Comparison of ENCODE assay signal across 29 cellular contexts in the genomic region with DNA sequence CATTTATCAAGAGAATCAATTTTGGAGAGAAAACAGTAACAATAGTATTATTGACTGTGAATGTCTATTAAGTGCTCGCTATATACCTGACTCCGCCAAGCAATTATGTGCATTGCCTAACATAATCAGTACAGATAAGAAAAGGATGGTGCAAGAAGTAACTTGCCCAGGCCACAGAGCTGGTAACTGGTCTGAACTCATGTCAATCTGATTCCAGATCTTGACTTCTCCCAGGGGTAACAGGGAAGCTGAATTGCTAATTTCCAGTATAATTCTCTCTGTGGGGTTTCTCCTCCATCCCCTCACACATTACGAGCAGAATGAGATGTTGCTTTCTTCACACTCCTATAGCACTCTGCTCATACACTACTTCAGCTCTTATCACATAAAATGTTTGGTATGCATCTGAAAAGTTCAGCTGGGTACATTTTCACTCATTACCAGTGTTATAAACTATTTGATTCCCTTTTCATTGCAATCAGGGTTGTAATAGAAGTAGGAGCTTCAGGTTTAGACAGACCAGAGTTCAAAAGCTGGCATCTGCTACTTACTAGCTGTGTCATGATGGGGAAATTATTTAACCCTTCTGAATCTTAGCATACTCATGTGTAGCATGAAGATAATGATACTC. TPM values are rescaled to one million over a fixed set of nuclear protein-coding genes. Genes with fewer than 3 reads are reported as not detected.
DNase-seq lines count a peak whose midpoint lies in the region; ATAC-seq and TF ChIP-seq lines count a peak whose summit lies in the region.
"Had no signal": no experiment of that assay in that cellular context is flagged by ENCODE, and none has a peak within 500 bp of the region (broad histone marks: within the 10 kb centered on the region; RNA-seq: fewer than 3 reads in every experiment).

No MANE protein-coding gene starts in this region.

- H3K4me3 ChIP-seq in A673 (ENCODE audit: low read depth, low read length, poor library complexity, severe bottlenecking) (no peak overlapping the region), lower lobe of right lung (no peak overlapping the region), vagina (no peak overlapping the region), SJCRH30 (no peak overlapping the region)
- H3K4me3 ChIP-seq in naive thymus-derived CD4-positive, alpha-beta T cell (ENCODE audit: low read length) = no peak overlapping the region
- H3K4me3 ChIP-seq: A549, heart right ventricle, right lobe of liver had no signal

- no peak overlapping the region for H3K4me3 Mint-ChIP-seq in naive thymus-derived CD4-positive, alpha-beta T cell
- H3K4me3 Mint-ChIP-seq: activated CD4-positive, alpha-beta T cell treated with anti-CD3 and anti-CD28 coated beads for 36 hours; activated CD8-positive, alpha-beta T cell treated with anti-CD3 and anti-CD28 coated beads, Interleukin-2, amount 10 ng/mL, durations not matched to agents 7 days and 5 days; activated naive CD8-positive, alpha-beta T cell; CD4-positive, alpha-beta memory T cell; H9; stimulated activated effector memory CD8-positive, alpha-beta T cell treated with anti-CD3 and anti-CD28 coated beads, Interleukin-12 subunit alpha, Interleukin-12 subunit beta, amount 100 ng/mL, for 72 hours had no signal

- H3K27me3 ChIP-seq in A673 (replicated peaks; ENCODE audit: insufficient read depth, low read depth, low read length, poor library complexity) (no peaks in the 10 kb centered on the region), lower lobe of right lung (ENCODE audit: low read depth) (no peaks in the 10 kb centered on the region), vagina (no peaks in the 10 kb centered on the region), SJCRH30 (no peaks in the 10 kb centered on the region)
- H3K27me3 ChIP-seq in naive thymus-derived CD4-positive, alpha-beta T cell (ENCODE audit: control insufficient read depth in 2 of 2, insufficient read depth in 2 of 2, low read length in 2 of 2) = no peaks in the 10 kb centered on the region
- H3K27me3 ChIP-seq: heart right ventricle, right lobe of liver had no signal

- no peaks in the 10 kb centered on the region for H3K36me3 ChIP-seq in A673 (ENCODE audit: insufficient read depth, low read length, poor library complexity, severe bottlenecking)
- H3K36me3 ChIP-seq in lower lobe of right lung = no peaks in the 10 kb centered on the region
- no peaks in the 10 kb centered on the region for H3K36me3 ChIP-seq in vagina
- H3K36me3 ChIP-seq in naive thymus-derived CD4-positive, alpha-beta T cell (ENCODE audit: control insufficient read depth in 2 of 3, insufficient read depth in 3 of 3, low read length in 3 of 3) = no peaks in the 10 kb centered on the region
- no peaks in the 10 kb centered on the region for H3K36me3 ChIP-seq in SJCRH30
- H3K36me3 ChIP-seq: heart right ventricle, right lobe of liver had no signal

- peaks cover 0 to 15% (median under 1%) of the 10 kb centered on the region in 11 donors for H3K9me3 Mint-ChIP-seq in naive thymus-derived CD4-positive, alpha-beta T cell
- H3K9me3 Mint-ChIP-seq: stimulated activated effector memory CD8-positive, alpha-beta T cell treated with anti-CD3 and anti-CD28 coated beads, Interleukin-12 subunit alpha, Interleukin-12 subunit beta, amount 100 ng/mL, for 72 hours had no signal

- H3K4me1 Mint-ChIP-seq in naive thymus-derived CD4-positive, alpha-beta T cell = no peaks in the 10 kb centered on the region
- H3K4me1 Mint-ChIP-seq: activated CD4-positive, alpha-beta T cell treated with anti-CD3 and anti-CD28 coated beads for 36 hours; CD4-positive, alpha-beta memory T cell; stimulated activated effector memory CD8-positive, alpha-beta T cell treated with anti-CD3 and anti-CD28 coated beads, Interleukin-12 subunit alpha, Interleukin-12 subunit beta, amount 100 ng/mL, for 72 hours had no signal

- ATAC-seq in lower lobe of right lung (peak; percentile 53 to 81), GM18858 (IDR thresholded peaks at IDR 0.05; ENCODE audit: unreplicated experiment) (no peak)
- ATAC-seq in naive thymus-derived CD4-positive, alpha-beta T cell = no peak
- ATAC-seq: A549; activated CD4-positive, alpha-beta T cell treated with anti-CD3 and anti-CD28 coated beads for 36 hours; activated CD8-positive, alpha-beta T cell treated with anti-CD3 and anti-CD28 coated beads, Interleukin-2, amount 10 ng/mL, durations not matched to agents 7 days and 5 days; heart right ventricle; right lobe of liver; Right ventricle myocardium inferior; stimulated activated effector memory CD8-positive, alpha-beta T cell treated with anti-CD3 and anti-CD28 coated beads, Interleukin-12 subunit alpha, Interleukin-12 subunit beta, amount 100 ng/mL, for 72 hours had no signal

- no peak overlapping the region for H3K27ac Mint-ChIP-seq in naive thymus-derived CD4-positive, alpha-beta T cell
- H3K27ac Mint-ChIP-seq: activated CD4-positive, alpha-beta T cell treated with anti-CD3 and anti-CD28 coated beads for 36 hours; activated CD8-positive, alpha-beta T cell treated with anti-CD3 and anti-CD28 coated beads, Interleukin-2, amount 10 ng/mL, durations not matched to agents 7 days and 5 days; activated naive CD8-positive, alpha-beta T cell; CD4-positive, alpha-beta memory T cell; H9; progenitor cell of endocrine pancreas; stimulated activated effector memory CD8-positive, alpha-beta T cell treated with anti-CD3 and anti-CD28 coated beads, Interleukin-12 subunit alpha, Interleukin-12 subunit beta, amount 100 ng/mL, for 72 hours had no signal

- TF ChIP-seq POLR2A in vagina (IDR thresholded peaks at IDR 0.05) = no peak

- peaks cover 9 to 13% (median 10%) of the 10 kb centered on the region in 5 donors for H3K27me3 Mint-ChIP-seq in naive thymus-derived CD4-positive, alpha-beta T cell
- H3K27me3 Mint-ChIP-seq: progenitor cell of endocrine pancreas had no signal

- peak; percentile 6 for DNase-seq in A673 (ENCODE audit: low spot score)
- peak; percentile 37 for DNase-seq in HuH-7 (ENCODE audit: low spot score)
- DNase-seq in astrocyte of the hippocampus (ENCODE audit: low read depth, low spot score) = peak; percentile 25
- DNase-seq in lower lobe of right lung = no peak
- no peak for DNase-seq in vagina (ENCODE audit: extremely low spot score in 2 of 2)
- DNase-seq in naive thymus-derived CD4-positive, alpha-beta T cell = no peak
- DNase-seq in SJCRH30 = no peak
- DNase-seq: activated CD4-positive, alpha-beta T cell treated with anti-CD3 and anti-CD28 coated beads for 36 hours; activated CD8-positive, alpha-beta T cell treated with anti-CD3 and anti-CD28 coated beads, Interleukin-2, amount 10 ng/mL, durations not matched to agents 7 days and 5 days; activated effector memory CD4-positive, alpha-beta T cell treated with Interleukin-2 at 50 U/mL for 16 hours; CD4-positive, alpha-beta memory T cell; DMS153; erythroblast; foreskin melanocyte; H9; heart right ventricle; left cardiac atrium; mesenchymal stem cell; NCI-H1092 treated with DMSO at 0.1 percent for 48 hours; NCI-H1930; NCI-H446 treated with DMSO at 0.1 percent for 48 hours; right lobe of liver; stimulated activated CD4-positive, alpha-beta T cell treated with anti-CD3 and anti-CD28 coated beads, Interleukin-4, amount 100 ng/mL, for 24 hours had no signal

- H3K27ac ChIP-seq in A673 (ENCODE audit: low read depth, low read length, poor library complexity, severe bottlenecking) (no peak overlapping the region), lower lobe of right lung (no peak overlapping the region), vagina (no peak overlapping the region), SJCRH30 (no peak overlapping the region)
- H3K27ac ChIP-seq in naive thymus-derived CD4-positive, alpha-beta T cell (ENCODE audit: low read depth, low read length) = no peak overlapping the region
- H3K27ac ChIP-seq: A549, heart right ventricle, right lobe of liver had no signal

- intact Hi-C loops in A673 (cut with micrococcal nuclease; ENCODE audit: unreplicated experiment) = no loop called here
- intact Hi-C loops in lower lobe of right lung (cut with DNase I) = no loop called here
- intact Hi-C loops in vagina (cut with DNase I) = no loop called here
- intact Hi-C loops in naive thymus-derived CD4-positive, alpha-beta T cell (cut with micrococcal nuclease) = no loop called here

- no peaks in the 10 kb centered on the region for H3K4me1 ChIP-seq in A673 (ENCODE audit: insufficient read depth, low read length, poor library complexity, severe bottlenecking)
- H3K4me1 ChIP-seq in lower lobe of right lung = no peaks in the 10 kb centered on the region
- no peaks in the 10 kb centered on the region for H3K4me1 ChIP-seq in vagina
- H3K4me1 ChIP-seq in naive thymus-derived CD4-positive, alpha-beta T cell (ENCODE audit: control insufficient read depth in 2 of 2, insufficient read depth in 2 of 2, low read length in 2 of 2) = no peaks in the 10 kb centered on the region
- H3K4me1 ChIP-seq in SJCRH30 = no peaks in the 10 kb centered on the region
- H3K4me1 ChIP-seq: A549, right lobe of liver had no signal

- POLR2A ChIA-PET in A673 (lab: Charles Lee; ENCODE audit: low non-redundant PET) = no interaction called here
- POLR2A ChIA-PET in naive thymus-derived CD4-positive, alpha-beta T cell (lab: Charles Lee) = no interaction called here

- H3K36me3 Mint-ChIP-seq in naive thymus-derived CD4-positive, alpha-beta T cell = peaks cover 0 to 5% (median 0%) of the 10 kb centered on the region in 5 donors
- H3K36me3 Mint-ChIP-seq: activated naive CD8-positive, alpha-beta T cell; stimulated activated effector memory CD8-positive, alpha-beta T cell treated with anti-CD3 and anti-CD28 coated beads, Interleukin-12 subunit alpha, Interleukin-12 subunit beta, amount 100 ng/mL, for 72 hours had no signal

- H3K9me3 ChIP-seq in A673 (ENCODE audit: low read depth, low read length, poor library complexity, severe bottlenecking) (no peaks in the 10 kb centered on the region), lower lobe of right lung (no peaks in the 10 kb centered on the region), vagina (no peaks in the 10 kb centered on the region), SJCRH30 (replicated peaks) (no peaks in the 10 kb centered on the region)
- H3K9me3 ChIP-seq in naive thymus-derived CD4-positive, alpha-beta T cell (ENCODE audit: control insufficient read depth in 2 of 3, low read length in 3 of 3) = no peaks in the 10 kb centered on the region
- H3K9me3 ChIP-seq: right lobe of liver had no signal

- no TSS peak for BruUV-seq in A673 (replicated peaks; lab: Mats Ljungman, UMichigan)

- CTCF ChIA-PET in A673 (lab: Charles Lee) = no interaction called here
- CTCF ChIA-PET in naive thymus-derived CD4-positive, alpha-beta T cell (lab: Charles Lee) = interaction anchor here (0.6 kb wide), 1 partner anchor 279 kb away, joined by 3 read pairs; no protein-coding TSS in a partner anchor

- TF ChIP-seq CTCF in A673 (conservative IDR thresholded peaks at IDR 0.05; ENCODE audit: low read depth, low read length) = no peak
- no peak for TF ChIP-seq CTCF in lower lobe of right lung (IDR thresholded peaks at IDR 0.05)
- no peak for TF ChIP-seq CTCF in vagina (IDR thresholded peaks at IDR 0.05)

RNA-seq across cellular contexts. Expression of gene LRRC1, which starts 24.0 kb away (rescaled TPM):
- total RNA-seq in A673 (2021) (3.9 and 4.4 TPM in 2 replicates), lower lobe of right lung (13.4 TPM), vagina (52.5 TPM)
- 1 to 10 TPM; 1.2 to 3.6 (median 3.4) TPM for total RNA-seq in naive thymus-derived CD4-positive, alpha-beta T cell
- 1 to 10 TPM; 1.2 to 2.0 TPM for polyA plus RNA-seq in naive thymus-derived CD4-positive, alpha-beta T cell
- total RNA-seq in SJCRH30 (2014; rRNA removed; shearing (Covaris generic)) = 5.1 and 7.4 TPM in 2 replicates

Comparison
In these comparisons a context has a peak if more than half of its experiments do, and no peak if none do; other contexts are left out.
1. DNase-seq: peak in A673 (single experiment), HuH-7 (single experiment) and astrocyte of the hippocampus (single experiment); none in lower lobe of right lung (single experiment), vagina (0 of 2), naive thymus-derived CD4-positive, alpha-beta T cell (0 of 9) and SJCRH30 (0 of 2).
2. ATAC-seq: peak in lower lobe of right lung (2 of 2); none in naive thymus-derived CD4-positive, alpha-beta T cell (single experiment) and GM18858 (single experiment).